ENCODE assay signal across 2 cellular contexts in genomic region chr17:73304438-73304837, GRCh38.
TF ChIP-seq lines count a peak whose summit lies in the region.

No MANE protein-coding gene starts in this region.

TF ChIP-seq in liver, 16 proteins besides CTCF, POLR2A, EP300 and RAD21:
- no peak for TF ChIP-seq HNF4G (IDR thresholded peaks at IDR 0.05)
- TF ChIP-seq FOXA1 (IDR thresholded peaks at IDR 0.05) = no peak
- TF ChIP-seq YY1 (IDR thresholded peaks at IDR 0.05) = no peak
- no peak for TF ChIP-seq TAF1 (conservative IDR thresholded peaks at IDR 0.05)
- TF ChIP-seq EGR1 (IDR thresholded peaks at IDR 0.05; ENCODE audit: low read depth in 2 of 2) = no peak
- no peak for TF ChIP-seq REST (IDR thresholded peaks at IDR 0.05)
- no peak for TF ChIP-seq NR2F2 (IDR thresholded peaks at IDR 0.05)
- no peak for TF ChIP-seq FOXA2 (IDR thresholded peaks at IDR 0.05)
- no peak for TF ChIP-seq GABPA (IDR thresholded peaks at IDR 0.05 in 1 of 2, conservative IDR thresholded peaks at IDR 0.05 in 1 of 2)
- no peak for TF ChIP-seq ZBTB33 (IDR thresholded peaks at IDR 0.05)
- TF ChIP-seq, protein P1, sequence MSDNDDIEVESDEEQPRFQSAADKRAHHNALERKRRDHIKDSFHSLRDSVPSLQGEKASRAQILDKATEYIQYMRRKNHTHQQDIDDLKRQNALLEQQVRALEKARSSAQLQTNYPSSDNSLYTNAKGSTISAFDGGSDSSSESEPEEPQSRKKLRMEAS (IDR thresholded peaks at IDR 0.05) = no peak
- no peak for TF ChIP-seq ATF3 (IDR thresholded peaks at IDR 0.05)
- no peak for TF ChIP-seq RXRA (IDR thresholded peaks at IDR 0.05)
- TF ChIP-seq JUND (IDR thresholded peaks at IDR 0.05) = no peak
TF ChIP-seq in liver: peak in this region for 0.

TF ChIP-seq in HepG2, 621 proteins besides CTCF, POLR2A, EP300 and RAD21:
- TF ChIP-seq ETV6 (CRISPR knock-in tag; conservative IDR thresholded peaks at IDR 0.05) (no peak), ZNF383 (CRISPR knock-in tag; IDR thresholded peaks at IDR 0.05; ENCODE audit: borderline replicate concordance) (no peak), ZNF737 (CRISPR knock-in tag; IDR thresholded peaks at IDR 0.05; ENCODE audit: borderline replicate concordance) (no peak), PCBP2 (optimal IDR thresholded peaks at IDR 0.05; ENCODE audit: low read depth, low read length, poor library complexity, severe bottlenecking) (no peak), MEIS2 (CRISPR knock-in tag; IDR thresholded peaks at IDR 0.05) (no peak), CHD2 (IDR thresholded peaks at IDR 0.05; ENCODE audit: low read depth, low read length) (no peak), ZNF256 (CRISPR knock-in tag; conservative IDR thresholded peaks at IDR 0.05) (no peak), TCF7 (IDR thresholded peaks at IDR 0.05; ENCODE audit: low read depth) (no peak), TARDBP (CRISPR knock-in tag; IDR thresholded peaks at IDR 0.05) (no peak), ZNF570 (CRISPR knock-in tag; IDR thresholded peaks at IDR 0.05; ENCODE audit: borderline replicate concordance) (no peak), RBFOX2 (IDR thresholded peaks at IDR 0.05; ENCODE audit: low read depth, low read length) (no peak)
- TF ChIP-seq, protein P2, sequence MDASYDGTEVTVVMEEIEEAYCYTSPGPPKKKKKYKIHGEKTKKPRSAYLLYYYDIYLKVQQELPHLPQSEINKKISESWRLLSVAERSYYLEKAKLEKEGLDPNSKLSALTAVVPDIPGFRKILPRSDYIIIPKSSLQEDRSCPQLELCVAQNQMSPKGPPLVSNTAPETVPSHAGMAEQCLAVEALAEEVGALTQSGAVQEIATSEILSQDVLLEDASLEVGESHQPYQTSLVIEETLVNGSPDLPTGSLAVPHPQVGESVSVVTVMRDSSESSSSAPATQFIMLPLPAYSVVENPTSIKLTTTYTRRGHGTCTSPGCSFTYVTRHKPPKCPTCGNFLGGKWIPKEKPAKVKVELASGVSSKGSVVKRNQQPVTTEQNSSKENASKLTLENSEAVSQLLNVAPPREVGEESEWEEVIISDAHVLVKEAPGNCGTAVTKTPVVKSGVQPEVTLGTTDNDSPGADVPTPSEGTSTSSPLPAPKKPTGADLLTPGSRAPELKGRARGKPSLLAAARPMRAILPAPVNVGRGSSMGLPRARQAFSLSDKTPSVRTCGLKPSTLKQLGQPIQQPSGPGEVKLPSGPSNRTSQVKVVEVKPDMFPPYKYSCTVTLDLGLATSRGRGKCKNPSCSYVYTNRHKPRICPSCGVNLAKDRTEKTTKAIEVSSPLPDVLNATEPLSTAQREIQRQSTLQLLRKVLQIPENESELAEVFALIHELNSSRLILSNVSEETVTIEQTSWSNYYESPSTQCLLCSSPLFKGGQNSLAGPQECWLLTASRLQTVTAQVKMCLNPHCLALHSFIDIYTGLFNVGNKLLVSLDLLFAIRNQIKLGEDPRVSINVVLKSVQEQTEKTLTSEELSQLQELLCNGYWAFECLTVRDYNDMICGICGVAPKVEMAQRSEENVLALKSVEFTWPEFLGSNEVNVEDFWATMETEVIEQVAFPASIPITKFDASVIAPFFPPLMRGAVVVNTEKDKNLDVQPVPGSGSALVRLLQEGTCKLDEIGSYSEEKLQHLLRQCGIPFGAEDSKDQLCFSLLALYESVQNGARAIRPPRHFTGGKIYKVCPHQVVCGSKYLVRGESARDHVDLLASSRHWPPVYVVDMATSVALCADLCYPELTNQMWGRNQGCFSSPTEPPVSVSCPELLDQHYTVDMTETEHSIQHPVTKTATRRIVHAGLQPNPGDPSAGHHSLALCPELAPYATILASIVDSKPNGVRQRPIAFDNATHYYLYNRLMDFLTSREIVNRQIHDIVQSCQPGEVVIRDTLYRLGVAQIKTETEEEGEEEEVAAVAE (CRISPR knock-in tag; IDR thresholded peaks at IDR 0.05; ENCODE audit: borderline replicate concordance) = no peak
